ENCODE assay signal across 9 cellular contexts in the genomic region with DNA sequence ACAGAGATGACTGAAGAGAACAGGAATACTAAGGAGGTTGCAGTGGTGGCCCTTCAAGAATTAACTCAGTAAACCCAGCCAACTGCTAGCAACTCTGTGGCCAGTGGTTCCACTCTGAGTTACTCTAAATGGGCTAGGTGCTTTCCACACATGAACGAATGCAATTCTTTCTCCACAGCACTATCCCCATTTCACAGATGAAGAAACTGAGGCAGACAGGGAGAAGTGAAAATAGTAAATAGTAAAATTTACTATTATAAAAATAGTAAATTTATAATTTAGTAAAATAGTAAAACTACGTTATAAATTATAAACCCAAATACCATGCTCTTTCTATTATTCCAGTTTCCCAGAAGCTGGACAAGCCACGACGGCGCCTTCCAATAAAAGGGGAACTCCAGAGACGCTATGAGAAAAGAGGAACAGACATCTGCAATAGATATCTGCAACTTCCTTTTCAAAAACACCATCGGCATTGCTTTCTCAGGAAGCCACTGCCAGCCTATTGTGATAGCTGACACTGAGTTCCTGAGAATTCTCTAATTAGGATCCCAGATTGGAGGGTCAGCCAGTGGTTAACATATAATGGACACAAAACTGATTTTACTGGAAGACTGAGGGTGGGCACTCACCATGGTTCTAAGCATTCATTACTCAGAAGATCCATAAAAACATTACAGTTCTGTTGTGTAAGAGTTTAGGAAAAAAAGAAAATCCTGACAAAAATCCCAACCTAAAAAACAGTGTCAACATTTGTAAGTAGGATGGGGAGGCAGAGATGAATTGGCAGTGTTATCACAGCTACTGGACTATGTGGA. TPM values are rescaled to one million over a fixed set of nuclear protein-coding genes. Genes with fewer than 3 reads are reported as not detected.
A peak's percentile ranks its signal among the peaks of the same experiment; 100 is the strongest.
DNase-seq lines count a peak whose midpoint lies in the region; ATAC-seq and TF ChIP-seq lines count a peak whose summit lies in the region.
"Had no signal": no experiment of that assay in that cellular context is flagged by ENCODE, and none has a peak within 500 bp of the region (broad histone marks: within the 10 kb centered on the region; RNA-seq: fewer than 3 reads in every experiment).

No MANE protein-coding gene starts in this region.

- peaks cover 14% of the 10 kb centered on the region for H3K36me3 ChIP-seq in Panc1 (ENCODE audit: control insufficient read depth, insufficient read depth, low read length)
- H3K36me3 ChIP-seq in gastroesophageal sphincter, result peaks cover 0 to 20% of the 10 kb centered on the region in 2 donors
- H3K36me3 ChIP-seq in skeletal muscle tissue (ENCODE audit: control insufficient read depth in 3 of 3, insufficient read depth in 3 of 3, low read length in 3 of 3), result peaks cover 2 to 18% (median 6%) of the 10 kb centered on the region in 3 donors
- H3K36me3 ChIP-seq in testis (ENCODE audit: low read depth, missing control alignments), result no peaks in the 10 kb centered on the region

- H3K4me3 ChIP-seq in Panc1 (ENCODE audit: low read depth in 2 of 2, low read length in 2 of 2) (no peak overlapping the region), gastroesophageal sphincter (no peak overlapping the region), skeletal muscle tissue (ENCODE audit: low read length in 3 of 3) (no peak overlapping the region), testis (no peak overlapping the region)

- POLR2A ChIA-PET in Panc1 (lab: Charles Lee), result interaction anchor here (0.6 to 0.7 kb wide), 3 partner anchors 11 to 27 kb away, joined by 3 to 7 read pairs (median 5); no protein-coding TSS in a partner anchor

- CTCF ChIA-PET in Panc1 (lab: Charles Lee), result no interaction called here

- H3K27me3 ChIP-seq in Panc1 (ENCODE audit: control insufficient read depth, insufficient read depth, low read length), result no peaks in the 10 kb centered on the region
- no peaks in the 10 kb centered on the region for H3K27me3 ChIP-seq in gastroesophageal sphincter
- H3K27me3 ChIP-seq in skeletal muscle tissue (ENCODE audit: control insufficient read depth in 3 of 3, insufficient read depth in 3 of 3, low read length in 3 of 3), result no peaks in the 10 kb centered on the region
- H3K27me3 ChIP-seq in testis, result no peaks in the 10 kb centered on the region

- no peak for TF ChIP-seq CTCF in Panc1 (IDR thresholded peaks at IDR 0.05)
- no peak for TF ChIP-seq CTCF in gastroesophageal sphincter (IDR thresholded peaks at IDR 0.05)
- no peak for TF ChIP-seq CTCF in testis (IDR thresholded peaks at IDR 0.05)

- 50 to 65% methylated on average over 7 of the region's 7 CpGs for WGBS in gastroesophageal sphincter (ENCODE audit: low coverage in 1 of 2), 2 donors
- WGBS in testis, 2 donors, result 69 to 84% methylated on average over 7 of the region's 7 CpGs

- H3K27ac ChIP-seq in Panc1 (ENCODE audit: low read length) (peak overlapping the region; percentile 76; the same call in 1 of the 2 replicates), gastroesophageal sphincter (peak overlapping the region in 3 of 4 donors; percentile 18 to 40 (median 21)), skeletal muscle tissue (ENCODE audit: low read depth, low read length) (peak overlapping the region; percentile 56), testis (no peak overlapping the region)

- in situ Hi-C loops in Panc1 (cut with HindIII; ENCODE audit: low pct_unique_long_range_greater_than_20kb, low sequenced_read_pairs), result no loop called here

- TF ChIP-seq POLR2A in gastroesophageal sphincter (IDR thresholded peaks at IDR 0.05) (no peak), testis (IDR thresholded peaks at IDR 0.05) (no peak)

- intact Hi-C loops in Panc1 (cut with micrococcal nuclease; ENCODE audit: unreplicated experiment), result loop anchor here (10.0 kb wide), 1 partner anchor 58 kb away; no protein-coding TSS in a partner anchor
- intact Hi-C loops in testis (cut with DNase I; ENCODE audit: low total_unique reads), result no loop called here

- DNase-seq in Panc1 (ENCODE audit: low read depth, low spot score), result no peak
- DNase-seq in NCI-H1417 treated with DMSO at 0.1 percent for 48 hours (lab: John Stamatoyannopoulos, UW), result no peak
- DNase-seq in HuH-7 (ENCODE audit: low spot score), result no peak
- DNase-seq in testis, result no peak
- DNase-seq: activated CD4-positive, CD25-positive, alpha-beta regulatory T cell treated with anti-CD3 and anti-CD28 coated beads, Interleukin-2, amount 50 U/mL, for 72 hours; stimulated activated CD4-positive, alpha-beta T cell treated with anti-CD3 and anti-CD28 coated beads, Interleukin-2, amount 100 ng/mL, for 48 hours had no signal

- H3K4me1 ChIP-seq in Panc1 (ENCODE audit: control insufficient read depth, insufficient read depth, low read length) (peaks cover 73% of the 10 kb centered on the region), gastroesophageal sphincter (peaks cover 12 to 95% (median 33%) of the 10 kb centered on the region in 3 donors), skeletal muscle tissue (ENCODE audit: control insufficient read depth in 3 of 3, insufficient read depth in 3 of 3, low read length in 3 of 3) (peaks cover 49 to 71% (median 51%) of the 10 kb centered on the region in 3 donors), testis (peaks cover 7% of the 10 kb centered on the region)

- H3K9me3 ChIP-seq in Panc1 (ENCODE audit: control insufficient read depth, insufficient read depth, low read depth, low read length) (no peaks in the 10 kb centered on the region), gastroesophageal sphincter (no peaks in the 10 kb centered on the region), skeletal muscle tissue (ENCODE audit: control insufficient read depth in 3 of 3, low read length in 3 of 3) (no peaks in the 10 kb centered on the region), testis (no peaks in the 10 kb centered on the region)

- BruUV-seq in Panc1 (replicated peaks; lab: Mats Ljungman, UMichigan), result no TSS peak

- no peak for TF ChIP-seq EP300 in gastroesophageal sphincter (IDR thresholded peaks at IDR 0.05)

- H3K9ac ChIP-seq in skeletal muscle tissue (ENCODE audit: low read depth in 1 of 3, low read length in 3 of 3), result peak overlapping the region in 1 of 3 donors; percentile 25

- ATAC-seq in GM21447 (IDR thresholded peaks at IDR 0.05; ENCODE audit: unreplicated experiment), result peak; percentile 51
- no peak for ATAC-seq in Panc1
- ATAC-seq in gastroesophageal sphincter, result no peak

RNA-seq across cellular contexts. Expression of a gene that starts 16.2 kb away (rescaled TPM):
- total RNA-seq in Panc1 (2021; ENCODE audit: unreplicated experiment), result 695 TPM
- polyA plus RNA-seq in Panc1 (2012; ENCODE audit: insufficient read length), result 830 TPM
- total RNA-seq in gastroesophageal sphincter, result 100 to 1,000 TPM in 1 of 4 donors, 10 to 100 TPM in 3; 78.6 to 116 (median 86.8) TPM
- total RNA-seq in skeletal muscle tissue, result 56.4 TPM
- total RNA-seq in testis, result 100 to 1,000 TPM in 1 of 2 donors, 10 to 100 TPM in 1; 90.9 to 122 TPM
- polyA plus RNA-seq in testis (ENCODE audit: insufficient read depth, low read depth, low replicate concordance), result 182 TPM

RNA-seq across cellular contexts. Expression of a gene that starts 47.7 kb away (rescaled TPM):
- total RNA-seq in Panc1 (2021; ENCODE audit: unreplicated experiment) (1.8 TPM), gastroesophageal sphincter (10 to 100 TPM in 1 of 4 donors, 1 to 10 TPM in 3; 1.6 to 17.5 (median 3.5) TPM), skeletal muscle tissue (1.6 TPM), testis (1 to 10 TPM; 5.5 to 6.4 TPM)
- 5.5 TPM for polyA plus RNA-seq in Panc1 (2012; ENCODE audit: insufficient read length)
- polyA plus RNA-seq in testis (ENCODE audit: insufficient read depth, low read depth, low replicate concordance), result 10.9 TPM

Comparison
In these comparisons a context has a peak if more than half of its experiments do, and no peak if none do; other contexts are left out.
1. H3K27ac ChIP-seq: peak in Panc1 (single experiment), gastroesophageal sphincter (3 of 4) and skeletal muscle tissue (single experiment); none in testis (0 of 2).